1 cellular context compared by ENCODE assay signal in the genomic region with DNA sequence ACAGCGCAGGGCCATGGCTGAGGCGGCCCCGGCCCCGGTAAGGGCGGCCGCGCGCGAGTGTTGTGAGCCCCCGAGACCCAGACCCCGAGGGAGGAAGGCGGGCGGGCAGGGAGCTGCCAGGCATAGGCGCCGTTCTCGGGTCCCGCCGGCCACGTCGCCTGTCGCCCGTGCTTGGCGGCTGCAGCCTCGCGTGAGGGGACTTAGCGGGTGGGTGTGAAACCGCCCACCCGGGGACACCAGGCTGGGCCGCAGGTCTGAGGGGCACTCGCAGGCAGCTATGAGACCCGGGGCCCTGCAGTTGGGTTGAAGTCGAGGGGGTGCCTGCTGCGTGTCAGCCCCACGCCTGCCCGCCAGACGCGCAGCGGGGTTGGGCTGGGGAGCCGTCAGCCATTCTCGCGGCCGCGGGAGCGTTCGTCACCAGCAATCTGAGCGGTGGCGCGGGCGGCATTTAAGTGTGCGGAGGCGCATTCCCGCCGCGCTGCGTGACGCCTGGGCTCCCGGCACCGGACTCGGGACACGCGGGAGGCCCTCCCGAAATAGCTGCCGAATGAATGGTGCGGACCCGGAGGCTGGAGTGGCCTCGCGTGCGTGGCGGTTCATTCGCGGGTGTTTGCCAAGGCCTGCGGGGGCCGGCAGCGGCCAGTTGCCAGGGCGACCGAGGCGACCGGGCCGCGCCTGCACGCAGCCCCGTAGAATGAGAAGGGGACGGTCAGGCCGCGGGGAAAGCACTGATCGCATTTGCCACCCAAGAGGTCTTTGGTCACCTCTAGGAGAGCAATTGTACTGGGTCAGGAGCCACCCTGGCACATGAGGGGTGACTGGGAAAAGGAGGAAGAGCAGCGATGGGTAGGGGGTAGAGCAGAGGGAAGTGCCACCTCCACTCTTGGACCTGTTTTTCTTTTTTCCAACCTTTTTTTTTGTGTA.
TF ChIP-seq lines count a peak whose summit lies in the region.

No MANE protein-coding gene starts in this region.

TF ChIP-seq in GM23338, 12 proteins besides CTCF, POLR2A, EP300 and RAD21:
- TF ChIP-seq ZNF331 (CRISPR knock-in tag; IDR thresholded peaks at IDR 0.05; ENCODE audit: low read depth) (no peak), CREB1 (CRISPR knock-in tag; IDR thresholded peaks at IDR 0.05; ENCODE audit: low read depth) (no peak)
